Comparison of ENCODE assay signal across 9 cellular contexts in genomic region chr6:139539852-139540251, GRCh38.
DNase-seq lines count a peak whose midpoint lies in the region; ATAC-seq lines count a peak whose summit lies in the region.
"Had no signal": no experiment of that assay in that cellular context is flagged by ENCODE, and none has a peak within 500 bp of the region (broad histone marks: within the 10 kb centered on the region; RNA-seq: fewer than 3 reads in every experiment).

No MANE protein-coding gene starts in this region.

- H3K36me3 ChIP-seq in BLaER1, result no peaks in the 10 kb centered on the region
- H3K36me3 ChIP-seq in H7 (replicated peaks; ENCODE audit: control insufficient read depth, insufficient read depth, low read length), result no peaks in the 10 kb centered on the region

- peaks cover 28% of the 10 kb centered on the region for H3K4me1 ChIP-seq in BLaER1

- peak overlapping the region; percentile 43 for H3K4me2 ChIP-seq in BLaER1

- H4K20me1 ChIP-seq in BLaER1, result no peaks in the 10 kb centered on the region

- ATAC-seq in HG03066 (IDR thresholded peaks at IDR 0.05; ENCODE audit: low read depth, unreplicated experiment) (peak; percentile 42), left colon (no peak), HG02884 (IDR thresholded peaks at IDR 0.05; ENCODE audit: unreplicated experiment) (no peak)

- H3K4me3 ChIP-seq in BLaER1 (no peak overlapping the region), H7 (ENCODE audit: insufficient read depth, low read depth, low read length) (no peak overlapping the region)

- intact Hi-C loops in left colon (cut with DNase I, micrococcal nuclease), result no loop called here

- no peaks in the 10 kb centered on the region for H3K9me3 ChIP-seq in BLaER1

- H3K9ac ChIP-seq in BLaER1, result no peak overlapping the region

- peak overlapping the region; percentile 25; the same call in 1 of the 2 replicates for H3K27ac ChIP-seq in BLaER1
- H3K27ac ChIP-seq: epithelial cell of prostate had no signal

- DNase-seq in amniotic stem cell (lab: John Stamatoyannopoulos, UW) (peak; percentile 73), left colon (peak; percentile 31 to 33), H7 (no peak), C1 segment of cervical spinal cord (lab: John Stamatoyannopoulos, UW) (no peak)
- no peak for DNase-seq in activated CD8-positive, alpha-beta memory T cell treated with anti-CD3 and anti-CD28 coated beads, Interleukin-2, amount 50 U/mL, for 48 hours

- no peaks in the 10 kb centered on the region for H3K27me3 ChIP-seq in BLaER1
- H3K27me3 ChIP-seq in H7 (ENCODE audit: control insufficient read depth, insufficient read depth, low read length), result no peaks in the 10 kb centered on the region

Comparison
In these comparisons a context has a peak if more than half of its experiments do, and no peak if none do; other contexts are left out.
1. DNase-seq: peak in amniotic stem cell (single experiment) and left colon (2 of 2); none in H7 (single experiment), activated CD8-positive, alpha-beta memory T cell treated with anti-CD3 and anti-CD28 coated beads, Interleukin-2, amount 50 U/mL, for 48 hours (single experiment) and C1 segment of cervical spinal cord (0 of 14).